Comparison of ENCODE assay signal across 8 cellular contexts in genomic region chr19:18428837-18429674, GRCh38. TPM values are rescaled to one million over a fixed set of nuclear protein-coding genes. Genes with fewer than 3 reads are reported as not detected.
A peak's percentile ranks its signal among the peaks of the same experiment; 100 is the strongest.
DNase-seq lines count a peak whose midpoint lies in the region; ATAC-seq, FAIRE-seq and TF ChIP-seq lines count a peak whose summit lies in the region.

No MANE protein-coding gene starts in this region.

- H3K36me3 ChIP-seq in WERI-Rb-1 (peaks cover 18% of the 10 kb centered on the region), bronchial epithelial cell (ENCODE audit: control insufficient read depth, insufficient read depth, low read length) (no peaks in the 10 kb centered on the region)

- H3K27me3 ChIP-seq in WERI-Rb-1 (ENCODE audit: insufficient read depth, low read depth, severe bottlenecking) = no peaks in the 10 kb centered on the region
- H3K27me3 ChIP-seq in bronchial epithelial cell (ENCODE audit: control insufficient read depth, insufficient read depth, low read length) = no peaks in the 10 kb centered on the region

- H3K4me3 ChIP-seq in WERI-Rb-1 (ENCODE audit: low read depth, low read length) (peak overlapping the region; percentile 44), bronchial epithelial cell (ENCODE audit: low read depth, low read length) (peak overlapping the region; percentile 27)

- no peak for FAIRE-seq in bronchial epithelial cell (lab: Jason Lieb, UNC)

- DNase-seq in D341Med (ENCODE audit: low spot score) = peak; percentile 93
- DNase-seq in NCI-H1048 (lab: John Stamatoyannopoulos, UW) = peak; percentile 48
- DNase-seq in WERI-Rb-1 = peak; percentile 97
- DNase-seq in bronchial epithelial cell (ENCODE audit: low read depth) = peak; percentile 37
- DNase-seq in inferior parietal cortex (ENCODE audit: extremely low spot score) = peak; percentile 77
- peak; percentile 73 to 79 for DNase-seq in stimulated activated CD4-positive, alpha-beta T cell treated with anti-CD3 and anti-CD28 coated beads, Interleukin-2, amount 100 ng/mL, for 24 hours
- DNase-seq in omental fat pad (ENCODE audit: low spot score) = no peak

- TF ChIP-seq CTCF in WERI-Rb-1 (IDR thresholded peaks at IDR 0.05; ENCODE audit: low read depth, low read length) (no peak), bronchial epithelial cell (IDR thresholded peaks at IDR 0.05; ENCODE audit: insufficient read depth, low read length, severe bottlenecking) (no peak), omental fat pad (IDR thresholded peaks at IDR 0.05) (no peak)

- peak overlapping the region; percentile 84 for H3K27ac ChIP-seq in WERI-Rb-1

- ATAC-seq in GM21619 (IDR thresholded peaks at IDR 0.05; ENCODE audit: unreplicated experiment) (peak; percentile 49), omental fat pad (ENCODE audit: low FRiP score) (no peak)

- no peaks in the 10 kb centered on the region for H3K9me3 ChIP-seq in WERI-Rb-1 (ENCODE audit: severe bottlenecking)

RNA-seq across cellular contexts. Expression of gene ISYNA1, which starts 8.9 kb away (rescaled TPM):
- total RNA-seq in bronchial epithelial cell (6.7 and 15.3 TPM in 2 replicates), omental fat pad (10 to 100 TPM; 20.0 to 36.7 (median 29.8) TPM)

RNA-seq across cellular contexts. Expression of gene SSBP4, which starts 9.9 kb away (rescaled TPM):
- 13.2 and 17.1 TPM in 2 replicates for total RNA-seq in bronchial epithelial cell
- total RNA-seq in omental fat pad = 10 to 100 TPM; 29.9 to 62.9 (median 43.7) TPM

RNA-seq across cellular contexts. Expression of gene LRRC25, which starts 31.6 kb away (rescaled TPM):
- total RNA-seq in bronchial epithelial cell = under 0.01 TPM in 1 of 2 replicates, not detected in the other
- total RNA-seq in omental fat pad = 10 to 100 TPM; 11.8 to 37.2 (median 28.8) TPM

RNA-seq across cellular contexts. Expression of gene GDF15, which starts 43.1 kb away (rescaled TPM):
- total RNA-seq in bronchial epithelial cell (123 and 166 TPM in 2 replicates), omental fat pad (1 to 10 TPM; 1.9 to 4.6 (median 3.0) TPM)

Comparison
In these comparisons a context has a peak if more than half of its experiments do, and no peak if none do; other contexts are left out.
1. RNA of gene LRRC25, which starts 31.6 kb away (total RNA-seq): 11.8 to 37.2 TPM in omental fat pad; under 0.01 TPM in bronchial epithelial cell; every median in the first group is over 10 times any median in the second.